Comparison of ENCODE assay signal across 1 cellular context in the genomic region with DNA sequence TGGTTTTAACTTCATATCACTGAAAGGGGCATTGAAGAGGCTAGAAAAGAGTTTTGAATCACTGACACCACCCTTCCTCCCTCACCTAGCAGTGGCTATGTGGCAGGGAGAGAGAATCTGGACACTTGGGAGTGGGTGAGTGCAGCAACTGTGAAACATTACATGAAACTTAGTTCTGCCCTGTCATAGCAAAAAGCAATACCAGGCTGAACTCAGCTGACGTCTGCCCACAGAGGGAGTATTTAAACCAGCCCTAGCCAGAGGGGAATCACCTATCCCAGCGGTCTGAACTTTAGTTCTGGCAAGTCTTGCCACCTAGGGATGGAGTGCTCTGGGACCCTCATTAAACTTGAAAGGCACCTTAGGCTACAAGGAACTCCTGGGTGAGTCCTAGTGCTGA.
TF ChIP-seq lines count a peak whose summit lies in the region.

No MANE protein-coding gene starts in this region.

TF ChIP-seq in GM23338, 12 proteins besides CTCF, POLR2A, EP300 and RAD21 (continued from another document):
- TF ChIP-seq, protein P1, sequence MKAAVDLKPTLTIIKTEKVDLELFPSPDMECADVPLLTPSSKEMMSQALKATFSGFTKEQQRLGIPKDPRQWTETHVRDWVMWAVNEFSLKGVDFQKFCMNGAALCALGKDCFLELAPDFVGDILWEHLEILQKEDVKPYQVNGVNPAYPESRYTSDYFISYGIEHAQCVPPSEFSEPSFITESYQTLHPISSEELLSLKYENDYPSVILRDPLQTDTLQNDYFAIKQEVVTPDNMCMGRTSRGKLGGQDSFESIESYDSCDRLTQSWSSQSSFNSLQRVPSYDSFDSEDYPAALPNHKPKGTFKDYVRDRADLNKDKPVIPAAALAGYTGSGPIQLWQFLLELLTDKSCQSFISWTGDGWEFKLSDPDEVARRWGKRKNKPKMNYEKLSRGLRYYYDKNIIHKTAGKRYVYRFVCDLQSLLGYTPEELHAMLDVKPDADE (IDR thresholded peaks at IDR 0.05), result no peak
